12 cellular contexts compared by ENCODE assay signal in the genomic region with DNA sequence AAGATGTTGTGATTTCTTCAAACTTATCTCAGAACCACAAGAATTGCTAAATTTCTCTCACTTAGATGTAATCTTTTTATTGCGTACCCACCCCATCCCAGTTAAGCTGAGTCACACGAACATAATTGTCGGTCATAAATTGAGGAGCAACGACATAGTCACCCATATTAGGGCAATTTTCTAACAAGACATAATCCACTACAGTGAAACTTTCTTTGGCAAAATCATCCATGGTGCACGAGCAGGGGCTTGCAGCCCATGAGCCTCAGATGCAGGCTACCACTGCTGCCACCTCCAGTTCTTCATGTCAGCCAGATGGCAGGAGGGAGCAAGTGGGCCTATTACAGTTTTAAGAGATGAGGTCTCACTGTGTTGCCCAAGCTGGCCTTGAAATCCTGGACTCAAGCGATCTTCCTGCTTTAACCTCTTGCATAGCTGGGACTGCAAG.
DNase-seq lines count a peak whose midpoint lies in the region; ATAC-seq and TF ChIP-seq lines count a peak whose summit lies in the region.
"Had no signal": no experiment of that assay in that cellular context is flagged by ENCODE, and none has a peak within 500 bp of the region (broad histone marks: within the 10 kb centered on the region; RNA-seq: fewer than 3 reads in every experiment).

No MANE protein-coding gene starts in this region.

- H3K9ac ChIP-seq in Loucy (ENCODE audit: low read depth, low read length, poor library complexity, severe bottlenecking): peak overlapping the region; percentile 17

- peaks cover 40% of the 10 kb centered on the region; the same call in 1 of the 2 replicates for H3K36me3 ChIP-seq in Loucy (ENCODE audit: insufficient read depth, low read length)
- H3K36me3 ChIP-seq in neutrophil: peaks cover 56% of the 10 kb centered on the region
- H3K36me3 ChIP-seq: HAP-1 had no signal

- peak overlapping the region; percentile 27 for H3K4me2 ChIP-seq in Loucy (ENCODE audit: low read depth, low read length, poor library complexity, severe bottlenecking)

- no peaks in the 10 kb centered on the region for H3K9me2 ChIP-seq in Loucy (replicated peaks; ENCODE audit: low read depth, low read length)

- H3K27ac ChIP-seq in neutrophil: peak overlapping the region; percentile 75
- no peak overlapping the region for H3K27ac ChIP-seq in right cardiac atrium (ENCODE audit: low read length)
- H3K27ac ChIP-seq: brain microvascular endothelial cell, foreskin keratinocyte had no signal

- intact Hi-C loops in right cardiac atrium (cut with DNase I): no loop called here

- H3F3A ChIP-seq in Loucy (ENCODE audit: low read depth): 0 out of 2 replicates have a peak, but pooled peaks cover 4% of the 10 kb centered on the region

- ATAC-seq in GM18861 (IDR thresholded peaks at IDR 0.05; ENCODE audit: unreplicated experiment) (no peak), right cardiac atrium (no peak), GM21576 (IDR thresholded peaks at IDR 0.05; ENCODE audit: unreplicated experiment) (no peak)
- ATAC-seq: foreskin keratinocyte had no signal

- no peaks in the 10 kb centered on the region for H3K79me2 ChIP-seq in Loucy (ENCODE audit: insufficient read depth, low read length)

- H3K27me3 ChIP-seq in Loucy (ENCODE audit: insufficient read depth, low read length, poor library complexity, severe bottlenecking) (no peaks in the 10 kb centered on the region), neutrophil (no peaks in the 10 kb centered on the region), right cardiac atrium (ENCODE audit: control insufficient read depth, insufficient read depth) (no peaks in the 10 kb centered on the region)
- H3K27me3 ChIP-seq: brain microvascular endothelial cell, foreskin keratinocyte had no signal

- 86% methylated on average over 6 of the region's 6 CpGs for WGBS in right cardiac atrium

- in situ Hi-C loops in astrocyte of the spinal cord (cut with HindIII; ENCODE audit: low sequenced_read_pairs): no loop called here

- no peak; the same call in 1 of the 2 replicates for TF ChIP-seq CTCF in Loucy (conservative IDR thresholded peaks at IDR 0.05; ENCODE audit: low read length)
- TF ChIP-seq CTCF in astrocyte of the spinal cord (IDR thresholded peaks at IDR 0.05; ENCODE audit: low read depth, low read length): no peak
- TF ChIP-seq CTCF in neutrophil (IDR thresholded peaks at IDR 0.05): no peak

- no peak overlapping the region for H2AFZ ChIP-seq in Loucy (ENCODE audit: low read length)

- no peak overlapping the region for H3K4me3 ChIP-seq in Loucy (ENCODE audit: low read length, poor library complexity, severe bottlenecking)
- H3K4me3 ChIP-seq in astrocyte of the spinal cord (ENCODE audit: low read depth, low read length): no peak overlapping the region
- H3K4me3 ChIP-seq in neutrophil (ENCODE audit: low read depth in 1 of 2, low read length in 1 of 2): no peak overlapping the region
- no peak overlapping the region for H3K4me3 ChIP-seq in right cardiac atrium (ENCODE audit: low read length)
- H3K4me3 ChIP-seq: HAP-1 had no signal

- H4K20me1 ChIP-seq in Loucy (ENCODE audit: insufficient read depth, low read length, poor library complexity, severe bottlenecking): peaks cover 5% of the 10 kb centered on the region

- DNase-seq in EH (ENCODE audit: low read depth) (peak; percentile 96), astrocyte of the spinal cord (ENCODE audit: low read depth, low spot score) (peak; percentile 61), C1 segment of cervical spinal cord (lab: John Stamatoyannopoulos, UW) (no peak), right cardiac atrium (no peak)
- DNase-seq: brain microvascular endothelial cell, DMS153 had no signal

- H3K9me3 ChIP-seq in Loucy (ENCODE audit: insufficient read depth, low read depth, low read length) (no peaks in the 10 kb centered on the region), neutrophil (no peaks in the 10 kb centered on the region), right cardiac atrium (ENCODE audit: control insufficient read depth, low read length) (no peaks in the 10 kb centered on the region)
- H3K9me3 ChIP-seq: HAP-1 had no signal

- H3K4me1 ChIP-seq in Loucy (ENCODE audit: insufficient read depth, low read length, poor library complexity, severe bottlenecking) (peaks cover 33% of the 10 kb centered on the region), neutrophil (ENCODE audit: control insufficient read depth in 1 of 2, insufficient read depth in 1 of 2, low read depth in 1 of 2, low read length in 1 of 2) (peaks cover 32 to 37% of the 10 kb centered on the region in 2 experiments), right cardiac atrium (ENCODE audit: control insufficient read depth, insufficient read depth, low read length) (no peaks in the 10 kb centered on the region)
- H3K4me1 ChIP-seq: foreskin keratinocyte had no signal

Comparison
In these comparisons a context has a peak if more than half of its experiments do, and no peak if none do; other contexts are left out.
1. DNase-seq: peak in EH (single experiment) and astrocyte of the spinal cord (single experiment); none in C1 segment of cervical spinal cord (0 of 14) and right cardiac atrium (0 of 3).